ENCODE assay signal across 24 cellular contexts in genomic region chr18:43819397-43819796, GRCh38.
"Had no signal": no experiment of that assay in that cellular context is flagged by ENCODE, and none has a peak within 500 bp of the region (broad histone marks: within the 10 kb centered on the region; RNA-seq: fewer than 3 reads in every experiment).

No MANE protein-coding gene starts in this region.

- H3K4me1 Mint-ChIP-seq: naive thymus-derived CD8-positive, alpha-beta T cell; stimulated activated effector memory CD8-positive, alpha-beta T cell treated with anti-CD3 and anti-CD28 coated beads, Interleukin-12 subunit alpha, Interleukin-12 subunit beta, amount 100 ng/mL, for 72 hours had no signal

- H3K27ac Mint-ChIP-seq: naive thymus-derived CD8-positive, alpha-beta T cell; stimulated activated effector memory CD8-positive, alpha-beta T cell treated with anti-CD3 and anti-CD28 coated beads, Interleukin-12 subunit alpha, Interleukin-12 subunit beta, amount 100 ng/mL, for 72 hours had no signal

- H2AFZ ChIP-seq: hepatocyte had no signal

- H3K27ac ChIP-seq: esophagus muscularis mucosa, foreskin keratinocyte, gastroesophageal sphincter, heart left ventricle, hepatocyte, left lung, prostate gland, right atrium auricular region, stomach, thyroid gland, vagina had no signal

- ATAC-seq: foreskin keratinocyte; gastroesophageal sphincter; heart left ventricle; left lung; naive thymus-derived CD8-positive, alpha-beta T cell; sciatic nerve; stimulated activated effector memory CD8-positive, alpha-beta T cell treated with anti-CD3 and anti-CD28 coated beads, Interleukin-12 subunit alpha, Interleukin-12 subunit beta, amount 100 ng/mL, for 72 hours had no signal

- H3K4me3 Mint-ChIP-seq: naive thymus-derived CD8-positive, alpha-beta T cell; nephron progenitor cell; stimulated activated effector memory CD8-positive, alpha-beta T cell treated with anti-CD3 and anti-CD28 coated beads, Interleukin-12 subunit alpha, Interleukin-12 subunit beta, amount 100 ng/mL, for 72 hours had no signal

- H3K36me3 Mint-ChIP-seq: naive thymus-derived CD8-positive, alpha-beta T cell; stimulated activated effector memory CD8-positive, alpha-beta T cell treated with anti-CD3 and anti-CD28 coated beads, Interleukin-12 subunit alpha, Interleukin-12 subunit beta, amount 100 ng/mL, for 72 hours had no signal

- H3K4me1 ChIP-seq: esophagus muscularis mucosa, foreskin keratinocyte, gastroesophageal sphincter, heart left ventricle, left lung, prostate gland, right atrium auricular region, stomach, thyroid gland, vagina had no signal

- H3K4me2 ChIP-seq: hepatocyte had no signal

- H3K27me3 ChIP-seq: esophagus muscularis mucosa, foreskin keratinocyte, gastroesophageal sphincter, hepatocyte, left lung, right atrium auricular region, stomach, thyroid gland, vagina had no signal

- H3K36me3 ChIP-seq: esophagus muscularis mucosa, gastroesophageal sphincter, heart left ventricle, left lung, prostate gland, right atrium auricular region, stomach, thyroid gland, vagina had no signal

- H3K9me3 ChIP-seq: prostate gland, thyroid gland, vagina had no signal

- H3K27me3 Mint-ChIP-seq: naive thymus-derived CD8-positive, alpha-beta T cell had no signal

- H3K79me2 ChIP-seq: hepatocyte had no signal

- H3K4me3 ChIP-seq: esophagus muscularis mucosa, gastroesophageal sphincter, heart left ventricle, hepatocyte, left lung, prostate gland, right atrium auricular region, stomach, thyroid gland, vagina had no signal

- DNase-seq: dermis blood vessel endothelial cell; effector memory CD4-positive, alpha-beta T cell; foreskin keratinocyte; heart left ventricle; kidney; left lung; mesenchymal stem cell; naive thymus-derived CD8-positive, alpha-beta T cell; nephron progenitor cell; nucleus accumbens; stimulated activated CD4-positive, alpha-beta T cell treated with anti-CD3 and anti-CD28 coated beads, Interleukin-2, amount 100 ng/mL, for 24 hours; stimulated activated CD4-positive, alpha-beta T cell treated with anti-CD3 and anti-CD28 coated beads, Interleukin-4, amount 100 ng/mL, for 24 hours; stimulated activated naive CD4-positive, alpha-beta T cell treated with Interleukin-2 at 50 U/mL for 16 hours; stomach; thyroid gland; trophoblast cell had no signal
